ENCODE assay signal across 22 cellular contexts in the genomic region with DNA sequence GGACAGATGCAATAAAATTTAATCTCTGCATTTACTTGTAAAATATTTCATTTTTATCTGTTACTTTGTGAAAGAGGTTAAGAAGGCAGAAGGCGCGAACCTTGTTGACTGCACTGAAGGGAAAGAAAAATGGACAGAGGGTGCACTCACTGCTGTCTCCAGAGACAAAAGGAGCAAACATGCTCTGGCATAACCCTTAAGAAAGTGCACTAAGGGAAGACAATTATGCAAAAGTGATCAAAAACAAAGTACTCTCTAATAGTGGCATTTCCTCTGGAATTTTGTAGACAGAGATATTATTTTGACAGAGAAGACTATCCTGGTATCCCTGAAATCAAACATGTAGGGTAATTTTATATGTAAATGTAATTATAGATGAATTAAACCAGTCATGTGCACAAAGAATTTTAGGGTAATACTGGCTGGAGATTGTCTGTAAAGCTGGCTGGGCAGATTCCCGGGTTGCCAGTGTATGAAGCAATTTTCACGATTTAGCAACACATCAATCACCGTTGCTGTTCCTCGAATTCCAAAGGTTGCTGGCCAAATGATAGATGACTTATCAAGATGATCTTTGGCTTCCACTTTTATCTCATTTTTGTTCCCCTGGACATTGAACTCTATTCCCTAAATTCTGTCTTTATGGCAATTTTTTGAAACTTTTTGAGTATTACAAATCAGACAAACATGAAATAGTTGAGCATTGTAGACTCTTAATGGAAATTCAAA.
DNase-seq lines count a peak whose midpoint lies in the region; ATAC-seq, FAIRE-seq and TF ChIP-seq lines count a peak whose summit lies in the region.
"Had no signal": no experiment of that assay in that cellular context is flagged by ENCODE, and none has a peak within 500 bp of the region (broad histone marks: within the 10 kb centered on the region; RNA-seq: fewer than 3 reads in every experiment).

No MANE protein-coding gene starts in this region.

- no peak for TF ChIP-seq RAD21 in HepG2 (CRISPR knock-in tag; IDR thresholded peaks at IDR 0.05)

- H2BK120ac ChIP-seq in H9 (ENCODE audit: low read depth, low read length, poor library complexity, severe bottlenecking) = no peak overlapping the region

- H4K5ac ChIP-seq in H9 (ENCODE audit: insufficient read length, low read depth, low read length) = no peak overlapping the region

- H3K27ac ChIP-seq in H9 (ENCODE audit: insufficient read length, low read depth, low read length) (no peak overlapping the region), HepG2 (ENCODE audit: extremely low read length, insufficient read depth, low read length) (no peak overlapping the region)

- H4K20me1 ChIP-seq in H9 (ENCODE audit: control insufficient read depth, insufficient read depth, insufficient read length) = no peaks in the 10 kb centered on the region
- no peaks in the 10 kb centered on the region for H4K20me1 ChIP-seq in HepG2 (ENCODE audit: insufficient read depth, low read length)

- no peak overlapping the region for H2BK20ac ChIP-seq in H9 (ENCODE audit: low read depth, low read length, poor library complexity, severe bottlenecking)

- H2AK5ac ChIP-seq in H9 (ENCODE audit: insufficient read length, low read length) = no peak overlapping the region

- H4K91ac ChIP-seq in H9 (ENCODE audit: insufficient read length, low read depth, low read length) = no peak overlapping the region

- no peaks in the 10 kb centered on the region for H3K79me1 ChIP-seq in H9 (ENCODE audit: insufficient read depth, low read depth, low read length, poor library complexity, severe bottlenecking)

- H3K23me2 ChIP-seq in H9 (ENCODE audit: insufficient read length, low read depth, low read length, poor library complexity, severe bottlenecking) = no peaks in the 10 kb centered on the region

- ATAC-seq in HepG2 = peak; percentile 48; the same call in 2 of the 3 replicates
- ATAC-seq: GM12878 had no signal

- no peaks in the 10 kb centered on the region for H3K27me3 Mint-ChIP-seq in H9 (ENCODE audit: low read depth)
- H3K27me3 Mint-ChIP-seq: CD4-positive, alpha-beta memory T cell had no signal

- H2BK15ac ChIP-seq in H9 (ENCODE audit: low read depth, low read length) = no peak overlapping the region

- H3K23ac ChIP-seq in H9 (ENCODE audit: insufficient read length, low read depth, low read length) = no peak overlapping the region

- DNase-seq in H9 (no peak), HuH-7 (ENCODE audit: low spot score) (peak; percentile 42), HepG2 (ENCODE audit: low spot score) (peak; percentile 3), retina (peak; percentile 78), occipital lobe (lab: John Stamatoyannopoulos, UW) (no peak), NCI-H1436 treated with DMSO at 0.1 percent for 48 hours (lab: John Stamatoyannopoulos, UW) (no peak), mucosa of gallbladder (ENCODE audit: low spot score) (no peak)
- DNase-seq: C1 segment of cervical spinal cord; CD4-positive, alpha-beta memory T cell; DMS79; GDM1; NCI-H1092; NCI-H1417 treated with DMSO at 0.1 percent for 48 hours; NCI-H187; NCI-H2081 treated with DMSO at 0.1 percent for 48 hours; NCI-H526; SK-N-SH; SW 1271 had no signal

- peaks cover 10 to 45% (median 32%) of the 10 kb centered on the region in 3 experiments for H3K36me3 Mint-ChIP-seq in H9 (ENCODE audit: insufficient read depth in 1 of 3, low read depth in 3 of 3)
- H3K36me3 Mint-ChIP-seq: CD4-positive, alpha-beta memory T cell had no signal

- H3K9me3 ChIP-seq in H9 (ENCODE audit: control insufficient read depth, low read depth, low read length) = no peaks in the 10 kb centered on the region
- peaks cover 81% of the 10 kb centered on the region for H3K9me3 ChIP-seq in HepG2 (ENCODE audit: low read length)
- H3K9me3 ChIP-seq: Caco-2, SK-N-SH had no signal

- no peak overlapping the region for H2BK12ac ChIP-seq in H9 (ENCODE audit: insufficient read length, low read depth, low read length)

- no peak overlapping the region for H3T11ph ChIP-seq in H9 (ENCODE audit: low read length)

- no peak for TF ChIP-seq POLR2A in HepG2 (IDR thresholded peaks at IDR 0.05; ENCODE audit: insufficient read depth in 1 of 2, low read depth in 2 of 2, low read length in 2 of 2)

- H3K14ac ChIP-seq in H9 (ENCODE audit: insufficient read depth, low read length) = no peak overlapping the region

- no peak overlapping the region for H3K56ac ChIP-seq in H9 (ENCODE audit: insufficient read length, low read depth, low read length)

- TF ChIP-seq CTCF in H9 (conservative IDR thresholded peaks at IDR 0.05) (no peak), HepG2 (CRISPR knock-in tag; IDR thresholded peaks at IDR 0.05) (no peak)

- no peak overlapping the region for H3K18ac ChIP-seq in H9 (ENCODE audit: insufficient read length, low read depth, low read length)

- CTCF ChIA-PET in HepG2 (lab: Yijun Ruan, JAX; ENCODE audit: low intra/inter-chr PET ratio, low total read pairs) = no interaction called here

- no CpG with 5 or more reads among the region's 6 CpGs for WGBS in H9 (ENCODE audit: extremely low coverage, insufficient read length, low lambda C conversion rate)
- 8% methylated on average over 6 of the region's 6 CpGs for WGBS in HepG2 (ENCODE audit: low lambda C conversion rate)

- BruUV-seq in HepG2 (replicated peaks; lab: Mats Ljungman, UMichigan) = no TSS peak

- H3K4me3 Mint-ChIP-seq in H9 = no peak overlapping the region
- H3K4me3 Mint-ChIP-seq: CD4-positive, alpha-beta memory T cell; T-helper 1 cell treated with Interleukin-12 subunit alpha and Interleukin-12 subunit beta and Interleukin-4 antibody, amounts not matched to agents 30 μg/mL and 1 μg/mL, for 36 hours had no signal

- no peaks in the 10 kb centered on the region for H3K36me3 ChIP-seq in HepG2 (replicated peaks in 1 of 2; ENCODE audit: control insufficient read depth in 1 of 2, insufficient read depth in 2 of 2, low read length in 2 of 2)

- H3K4me1 Mint-ChIP-seq in H9 = peaks cover 24 to 41% of the 10 kb centered on the region in 2 experiments
- H3K4me1 Mint-ChIP-seq: CD4-positive, alpha-beta memory T cell had no signal

- no peaks in the 10 kb centered on the region for H3K4me1 ChIP-seq in H9 (ENCODE audit: insufficient read depth, low read length)
- no peaks in the 10 kb centered on the region for H3K4me1 ChIP-seq in HepG2 (ENCODE audit: insufficient read depth, low read length)

- H3K4me2 ChIP-seq in H9 (ENCODE audit: insufficient read depth, insufficient read length, low read length) (no peak overlapping the region), HepG2 (ENCODE audit: low read depth, low read length) (no peak overlapping the region)
- H3K4me2 ChIP-seq: SK-N-SH had no signal

- TF ChIP-seq EP300 in HepG2 (IDR thresholded peaks at IDR 0.05; ENCODE audit: low read depth in 2 of 2, low read length in 2 of 2) = peak in 1 of 2 experiments; percentile 23; a peak in 1 of 4 replicates
- TF ChIP-seq EP300 in HepG2 (CRISPR knock-in tag; IDR thresholded peaks at IDR 0.05; ENCODE audit: borderline replicate concordance) = no peak

- no peak overlapping the region for H3K9ac ChIP-seq in H9 (ENCODE audit: extremely low read depth, insufficient read length, low read length)
- no peak overlapping the region for H3K9ac ChIP-seq in HepG2 (ENCODE audit: insufficient read depth, low read depth, low read length)
- H3K9ac ChIP-seq: SK-N-SH had no signal

- peak overlapping the region in 2 of 3 experiments; percentile 40 to 92; a peak in 3 of 7 replicates for H3K27ac Mint-ChIP-seq in H9
- H3K27ac Mint-ChIP-seq: CD4-positive, alpha-beta memory T cell; T-helper 1 cell treated with Interleukin-12 subunit alpha and Interleukin-12 subunit beta and Interleukin-4 antibody, amounts not matched to agents 30 μg/mL and 1 μg/mL, for 36 hours had no signal

- H2AFZ ChIP-seq in H9 (ENCODE audit: low read length) = no peak overlapping the region
- no peak overlapping the region for H2AFZ ChIP-seq in HepG2 (ENCODE audit: low read length)

- POLR2A ChIA-PET in HepG2 (lab: Yijun Ruan, JAX) = no interaction called here

- H2BK5ac ChIP-seq in H9 (ENCODE audit: insufficient read length, low read length) = no peak overlapping the region

- H3K9me3 Mint-ChIP-seq in H9 = peaks cover 40 to 45% of the 10 kb centered on the region in 2 experiments

- H3K79me2 ChIP-seq in H9 (ENCODE audit: insufficient read depth, low read length) = no peaks in the 10 kb centered on the region
- H3K79me2 ChIP-seq in HepG2 (ENCODE audit: insufficient read depth, low read length) = no peaks in the 10 kb centered on the region

- no peak overlapping the region for H3K4ac ChIP-seq in H9 (ENCODE audit: low read depth, low read length)

- H3K27me3 ChIP-seq in H9 (ENCODE audit: insufficient read depth, low read length) (no peaks in the 10 kb centered on the region), HepG2 (ENCODE audit: control insufficient read depth in 1 of 2, insufficient read depth in 2 of 2, low read length in 2 of 2) (no peaks in the 10 kb centered on the region; a peak in 1 of 5 replicates)

- H3K4me3 ChIP-seq in HepG2 (replicated peaks in 1 of 3; ENCODE audit: insufficient read depth in 1 of 3, low read depth in 2 of 3, low read length in 3 of 3) = no peak overlapping the region
- H3K4me3 ChIP-seq: GM12878 had no signal

- no peak overlapping the region for H4K8ac ChIP-seq in H9 (replicated peaks; ENCODE audit: insufficient read length, low read depth, low read length)

- intact Hi-C loops in HepG2 (cut with micrococcal nuclease; ENCODE audit: unreplicated experiment) = no loop called here

- FAIRE-seq in HepG2 (lab: Jason Lieb, UNC) = no peak
- FAIRE-seq: GM12878, H54 had no signal

- in situ Hi-C loops in HepG2 (cut with HindIII; ENCODE audit: extremely low pct_ligation_motif_present, low pct_unique_long_range_greater_than_20kb) = no loop called here

TF ChIP-seq in HepG2, 621 proteins besides CTCF, POLR2A, EP300 and RAD21 (continues in another document):
- TF ChIP-seq, protein P1, sequence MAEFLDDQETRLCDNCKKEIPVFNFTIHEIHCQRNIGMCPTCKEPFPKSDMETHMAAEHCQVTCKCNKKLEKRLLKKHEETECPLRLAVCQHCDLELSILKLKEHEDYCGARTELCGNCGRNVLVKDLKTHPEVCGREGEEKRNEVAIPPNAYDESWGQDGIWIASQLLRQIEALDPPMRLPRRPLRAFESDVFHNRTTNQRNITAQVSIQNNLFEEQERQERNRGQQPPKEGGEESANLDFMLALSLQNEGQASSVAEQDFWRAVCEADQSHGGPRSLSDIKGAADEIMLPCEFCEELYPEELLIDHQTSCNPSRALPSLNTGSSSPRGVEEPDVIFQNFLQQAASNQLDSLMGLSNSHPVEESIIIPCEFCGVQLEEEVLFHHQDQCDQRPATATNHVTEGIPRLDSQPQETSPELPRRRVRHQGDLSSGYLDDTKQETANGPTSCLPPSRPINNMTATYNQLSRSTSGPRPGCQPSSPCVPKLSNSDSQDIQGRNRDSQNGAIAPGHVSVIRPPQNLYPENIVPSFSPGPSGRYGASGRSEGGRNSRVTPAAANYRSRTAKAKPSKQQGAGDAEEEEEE (CRISPR knock-in tag; IDR thresholded peaks at IDR 0.05; ENCODE audit: borderline replicate concordance) = no peak
- TF ChIP-seq ZNF121 (CRISPR knock-in tag; IDR thresholded peaks at IDR 0.05) = no peak
- no peak for TF ChIP-seq SP5 (CRISPR knock-in tag; IDR thresholded peaks at IDR 0.05; ENCODE audit: borderline replicate concordance, low read depth)
- TF ChIP-seq TCF7L2 (IDR thresholded peaks at IDR 0.05; ENCODE audit: low read depth, low read length) = peak; percentile 47; the same call in 1 of the 2 replicates
- TF ChIP-seq ZNF652 (CRISPR knock-in tag; IDR thresholded peaks at IDR 0.05; ENCODE audit: borderline replicate concordance, low read depth) = no peak

Comparison
In these comparisons a context has a peak if more than half of its experiments do, and no peak if none do; other contexts are left out.
1. DNase-seq: peak in HuH-7 (single experiment), HepG2 (single experiment) and retina (single experiment); none in H9 (single experiment), occipital lobe (single experiment), NCI-H1436 treated with DMSO at 0.1 percent for 48 hours (single experiment) and mucosa of gallbladder (single experiment).